1 cellular context compared by ENCODE assay signal in the genomic region with DNA sequence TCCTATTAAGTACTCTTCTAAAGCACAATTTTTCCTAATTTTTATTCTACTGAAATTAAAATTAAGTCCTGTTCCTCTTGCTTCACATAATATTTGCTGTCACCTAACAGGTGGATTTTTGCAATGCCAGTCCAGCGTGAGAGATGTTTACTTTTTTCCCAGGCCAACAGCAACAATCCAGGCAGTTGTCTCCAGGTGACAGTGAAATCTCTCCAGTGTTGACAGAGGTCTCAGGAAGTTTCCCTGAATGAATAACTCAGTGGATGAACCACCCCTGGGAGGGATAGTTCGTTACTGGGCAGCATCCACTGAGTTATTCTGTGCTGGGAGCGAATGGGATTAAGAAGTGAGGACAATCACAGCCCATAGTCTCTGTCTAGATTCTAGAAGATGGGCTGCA.
TF ChIP-seq lines count a peak whose summit lies in the region.

No MANE protein-coding gene starts in this region.

TF ChIP-seq in HepG2, 621 proteins besides CTCF, POLR2A, EP300 and RAD21 (continued from another document):
- TF ChIP-seq, protein P1, sequence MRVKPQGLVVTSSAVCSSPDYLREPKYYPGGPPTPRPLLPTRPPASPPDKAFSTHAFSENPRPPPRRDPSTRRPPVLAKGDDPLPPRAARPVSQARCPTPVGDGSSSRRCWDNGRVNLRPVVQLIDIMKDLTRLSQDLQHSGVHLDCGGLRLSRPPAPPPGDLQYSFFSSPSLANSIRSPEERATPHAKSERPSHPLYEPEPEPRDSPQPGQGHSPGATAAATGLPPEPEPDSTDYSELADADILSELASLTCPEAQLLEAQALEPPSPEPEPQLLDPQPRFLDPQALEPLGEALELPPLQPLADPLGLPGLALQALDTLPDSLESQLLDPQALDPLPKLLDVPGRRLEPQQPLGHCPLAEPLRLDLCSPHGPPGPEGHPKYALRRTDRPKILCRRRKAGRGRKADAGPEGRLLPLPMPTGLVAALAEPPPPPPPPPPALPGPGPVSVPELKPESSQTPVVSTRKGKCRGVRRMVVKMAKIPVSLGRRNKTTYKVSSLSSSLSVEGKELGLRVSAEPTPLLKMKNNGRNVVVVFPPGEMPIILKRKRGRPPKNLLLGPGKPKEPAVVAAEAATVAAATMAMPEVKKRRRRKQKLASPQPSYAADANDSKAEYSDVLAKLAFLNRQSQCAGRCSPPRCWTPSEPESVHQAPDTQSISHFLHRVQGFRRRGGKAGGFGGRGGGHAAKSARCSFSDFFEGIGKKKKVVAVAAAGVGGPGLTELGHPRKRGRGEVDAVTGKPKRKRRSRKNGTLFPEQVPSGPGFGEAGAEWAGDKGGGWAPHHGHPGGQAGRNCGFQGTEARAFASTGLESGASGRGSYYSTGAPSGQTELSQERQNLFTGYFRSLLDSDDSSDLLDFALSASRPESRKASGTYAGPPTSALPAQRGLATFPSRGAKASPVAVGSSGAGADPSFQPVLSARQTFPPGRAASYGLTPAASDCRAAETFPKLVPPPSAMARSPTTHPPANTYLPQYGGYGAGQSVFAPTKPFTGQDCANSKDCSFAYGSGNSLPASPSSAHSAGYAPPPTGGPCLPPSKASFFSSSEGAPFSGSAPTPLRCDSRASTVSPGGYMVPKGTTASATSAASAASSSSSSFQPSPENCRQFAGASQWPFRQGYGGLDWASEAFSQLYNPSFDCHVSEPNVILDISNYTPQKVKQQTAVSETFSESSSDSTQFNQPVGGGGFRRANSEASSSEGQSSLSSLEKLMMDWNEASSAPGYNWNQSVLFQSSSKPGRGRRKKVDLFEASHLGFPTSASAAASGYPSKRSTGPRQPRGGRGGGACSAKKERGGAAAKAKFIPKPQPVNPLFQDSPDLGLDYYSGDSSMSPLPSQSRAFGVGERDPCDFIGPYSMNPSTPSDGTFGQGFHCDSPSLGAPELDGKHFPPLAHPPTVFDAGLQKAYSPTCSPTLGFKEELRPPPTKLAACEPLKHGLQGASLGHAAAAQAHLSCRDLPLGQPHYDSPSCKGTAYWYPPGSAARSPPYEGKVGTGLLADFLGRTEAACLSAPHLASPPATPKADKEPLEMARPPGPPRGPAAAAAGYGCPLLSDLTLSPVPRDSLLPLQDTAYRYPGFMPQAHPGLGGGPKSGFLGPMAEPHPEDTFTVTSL (CRISPR knock-in tag; IDR thresholded peaks at IDR 0.05; ENCODE audit: borderline replicate concordance): peak; percentile 74; the same call in 1 of the 2 replicates
- TF ChIP-seq, protein P2, sequence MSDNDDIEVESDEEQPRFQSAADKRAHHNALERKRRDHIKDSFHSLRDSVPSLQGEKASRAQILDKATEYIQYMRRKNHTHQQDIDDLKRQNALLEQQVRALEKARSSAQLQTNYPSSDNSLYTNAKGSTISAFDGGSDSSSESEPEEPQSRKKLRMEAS (IDR thresholded peaks at IDR 0.05): peak; percentile 28; the same call in 1 of the 2 replicates
- TF ChIP-seq ZNF354B (CRISPR knock-in tag; IDR thresholded peaks at IDR 0.05): no peak
- TF ChIP-seq ZNF335 (CRISPR knock-in tag; IDR thresholded peaks at IDR 0.05): no peak
- TF ChIP-seq FOXC1 (CRISPR knock-in tag; IDR thresholded peaks at IDR 0.05; ENCODE audit: borderline replicate concordance): no peak
- peak; percentile 71; the same call in 1 of the 2 replicates for TF ChIP-seq ZNF292 (CRISPR knock-in tag; IDR thresholded peaks at IDR 0.05; ENCODE audit: borderline replicate concordance, low read depth)
- TF ChIP-seq, protein P3, sequence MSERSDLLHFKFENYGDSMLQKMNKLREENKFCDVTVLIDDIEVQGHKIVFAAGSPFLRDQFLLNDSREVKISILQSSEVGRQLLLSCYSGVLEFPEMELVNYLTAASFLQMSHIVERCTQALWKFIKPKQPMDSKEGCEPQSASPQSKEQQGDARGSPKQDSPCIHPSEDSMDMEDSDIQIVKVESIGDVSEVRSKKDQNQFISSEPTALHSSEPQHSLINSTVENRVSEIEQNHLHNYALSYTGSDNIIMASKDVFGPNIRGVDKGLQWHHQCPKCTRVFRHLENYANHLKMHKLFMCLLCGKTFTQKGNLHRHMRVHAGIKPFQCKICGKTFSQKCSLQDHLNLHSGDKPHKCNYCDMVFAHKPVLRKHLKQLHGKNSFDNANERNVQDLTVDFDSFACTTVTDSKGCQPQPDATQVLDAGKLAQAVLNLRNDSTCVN (CRISPR knock-in tag; IDR thresholded peaks at IDR 0.05; ENCODE audit: borderline replicate concordance): no peak
- no peak for TF ChIP-seq SOX13 (IDR thresholded peaks at IDR 0.05)
- TF ChIP-seq SOX13 (CRISPR knock-in tag; conservative IDR thresholded peaks at IDR 0.05 in 1 of 2, IDR thresholded peaks at IDR 0.05 in 1 of 2): peak in 1 of 2 experiments; percentile 65; a peak in 2 of 4 replicates
- peak; percentile 38; the same call in 1 of the 2 replicates for TF ChIP-seq CEBPB (IDR thresholded peaks at IDR 0.05; ENCODE audit: borderline replicate concordance, low read depth, low read length)
- TF ChIP-seq, protein P4, sequence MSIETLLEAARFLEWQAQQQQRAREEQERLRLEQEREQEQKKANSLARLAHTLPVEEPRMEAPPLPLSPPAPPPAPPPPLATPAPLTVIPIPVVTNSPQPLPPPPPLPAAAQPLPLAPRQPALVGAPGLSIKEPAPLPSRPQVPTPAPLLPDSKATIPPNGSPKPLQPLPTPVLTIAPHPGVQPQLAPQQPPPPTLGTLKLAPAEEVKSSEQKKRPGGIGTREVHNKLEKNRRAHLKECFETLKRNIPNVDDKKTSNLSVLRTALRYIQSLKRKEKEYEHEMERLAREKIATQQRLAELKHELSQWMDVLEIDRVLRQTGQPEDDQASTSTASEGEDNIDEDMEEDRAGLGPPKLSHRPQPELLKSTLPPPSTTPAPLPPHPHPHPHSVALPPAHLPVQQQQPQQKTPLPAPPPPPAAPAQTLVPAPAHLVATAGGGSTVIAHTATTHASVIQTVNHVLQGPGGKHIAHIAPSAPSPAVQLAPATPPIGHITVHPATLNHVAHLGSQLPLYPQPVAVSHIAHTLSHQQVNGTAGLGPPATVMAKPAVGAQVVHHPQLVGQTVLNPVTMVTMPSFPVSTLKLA (IDR thresholded peaks at IDR 0.05): 0 out of 2 replicates have a peak, but pooled peaks have one; percentile 31
- TF ChIP-seq ZNF333 (CRISPR knock-in tag; IDR thresholded peaks at IDR 0.05; ENCODE audit: borderline replicate concordance): no peak
- no peak for TF ChIP-seq ZNF556 (CRISPR knock-in tag; IDR thresholded peaks at IDR 0.05; ENCODE audit: borderline replicate concordance)
- TF ChIP-seq MEIS1 (CRISPR knock-in tag; IDR thresholded peaks at IDR 0.05; ENCODE audit: borderline replicate concordance): no peak
- TF ChIP-seq, protein P5, sequence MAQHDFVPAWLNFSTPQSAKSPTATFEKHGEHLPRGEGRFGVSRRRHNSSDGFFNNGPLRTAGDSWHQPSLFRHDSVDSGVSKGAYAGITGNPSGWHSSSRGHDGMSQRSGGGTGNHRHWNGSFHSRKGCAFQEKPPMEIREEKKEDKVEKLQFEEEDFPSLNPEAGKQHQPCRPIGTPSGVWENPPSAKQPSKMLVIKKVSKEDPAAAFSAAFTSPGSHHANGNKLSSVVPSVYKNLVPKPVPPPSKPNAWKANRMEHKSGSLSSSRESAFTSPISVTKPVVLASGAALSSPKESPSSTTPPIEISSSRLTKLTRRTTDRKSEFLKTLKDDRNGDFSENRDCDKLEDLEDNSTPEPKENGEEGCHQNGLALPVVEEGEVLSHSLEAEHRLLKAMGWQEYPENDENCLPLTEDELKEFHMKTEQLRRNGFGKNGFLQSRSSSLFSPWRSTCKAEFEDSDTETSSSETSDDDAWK (CRISPR knock-in tag; IDR thresholded peaks at IDR 0.05): no peak
- no peak for TF ChIP-seq RFX5 (IDR thresholded peaks at IDR 0.05; ENCODE audit: low read depth, low read length)
- TF ChIP-seq ZNF138 (CRISPR knock-in tag; IDR thresholded peaks at IDR 0.05; ENCODE audit: low read depth): no peak
- peak; percentile 43 for TF ChIP-seq FOSL2 (CRISPR knock-in tag; IDR thresholded peaks at IDR 0.05)
- TF ChIP-seq KDM1A (CRISPR knock-in tag; IDR thresholded peaks at IDR 0.05): no peak
- TF ChIP-seq CAMTA2 (CRISPR knock-in tag; IDR thresholded peaks at IDR 0.05; ENCODE audit: borderline replicate concordance): no peak
- no peak for TF ChIP-seq ZNF605 (CRISPR knock-in tag; IDR thresholded peaks at IDR 0.05)
- TF ChIP-seq FOXK2 (IDR thresholded peaks at IDR 0.05): peak; percentile 69; the same call in 1 of the 2 replicates
TF ChIP-seq in HepG2: peak in this region for 62.
